8 cellular contexts compared by ENCODE assay signal in the genomic region with DNA sequence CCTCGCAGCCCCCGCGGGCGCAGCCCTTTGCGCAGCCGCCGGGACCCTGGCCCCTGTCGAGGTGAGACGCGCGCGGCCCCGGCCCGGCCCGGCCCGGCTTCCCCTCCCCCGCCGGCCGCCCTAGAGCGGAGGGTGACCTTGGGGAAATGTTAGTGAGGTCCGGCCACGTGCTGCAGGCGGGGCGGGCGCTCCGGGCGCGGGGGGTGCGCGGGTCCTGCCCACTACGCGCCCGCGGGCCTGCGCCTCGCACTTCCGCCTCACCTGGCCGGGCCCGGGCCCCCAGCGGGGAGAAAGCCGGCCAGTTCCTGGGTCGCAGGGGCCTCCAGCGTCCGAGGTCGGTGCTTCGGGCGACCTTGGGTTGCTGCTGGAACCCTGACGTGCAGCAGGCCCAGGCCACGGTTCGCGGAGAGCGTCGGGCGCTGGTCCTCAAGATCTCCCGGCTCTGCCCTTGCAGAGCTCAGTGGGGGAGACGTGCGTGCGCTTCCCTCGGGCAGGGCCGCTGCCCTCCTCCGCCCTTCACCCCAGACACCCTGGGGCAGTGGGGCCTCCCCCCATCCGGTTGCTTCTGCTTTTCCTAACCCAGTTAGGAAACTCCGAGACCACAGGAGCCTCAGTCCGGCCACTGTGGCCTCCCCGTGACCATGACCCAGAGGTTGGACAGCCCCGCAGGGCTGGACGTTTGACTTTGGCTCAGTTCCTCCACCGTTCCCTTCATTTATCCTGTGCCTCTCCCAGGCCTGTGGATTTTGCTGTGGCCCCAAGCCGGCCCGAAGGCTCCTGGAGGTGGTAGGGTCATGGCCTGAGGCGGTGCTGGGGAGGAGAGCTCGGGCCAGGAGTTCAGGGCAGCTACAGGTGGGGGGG. TPM values are rescaled to one million over a fixed set of nuclear protein-coding genes. Genes with fewer than 3 reads are reported as not detected.
DNase-seq lines count a peak whose midpoint lies in the region; ATAC-seq and FAIRE-seq lines count a peak whose summit lies in the region.

No MANE protein-coding gene starts in this region.

- H3K27me3 ChIP-seq in small intestine (ENCODE audit: control insufficient read depth in 2 of 2, insufficient read depth in 2 of 2, low read length in 2 of 2) = no peaks in the 10 kb centered on the region

- no peaks in the 10 kb centered on the region for H3K36me3 ChIP-seq in small intestine (ENCODE audit: control insufficient read depth in 2 of 2, insufficient read depth in 2 of 2, low read length in 2 of 2)

- H3K27ac ChIP-seq in angular gyrus (ENCODE audit: low read depth, low read length) = peak overlapping the region; percentile 96
- peak overlapping the region; percentile 88 to 91 for H3K27ac ChIP-seq in small intestine (ENCODE audit: low read depth in 1 of 2, low read length in 1 of 2)

- no peak for FAIRE-seq in small intestine (lab: Jason Lieb, UNC)

- H3K4me1 ChIP-seq in small intestine (ENCODE audit: control insufficient read depth in 2 of 2, insufficient read depth in 1 of 2, low read depth in 1 of 2, low read length in 1 of 2) = peaks cover 0 to 5% of the 10 kb centered on the region in 2 donors

- H3K9me3 ChIP-seq in iPS-18c (ENCODE audit: control insufficient read depth, insufficient read depth, low read length) (no peaks in the 10 kb centered on the region), small intestine (ENCODE audit: control insufficient read depth, low read depth) (no peaks in the 10 kb centered on the region)

- peak; percentile 58 for DNase-seq in NCI-H2227 (lab: John Stamatoyannopoulos, UW; ENCODE audit: unreplicated experiment)
- DNase-seq in NCI-H2227 treated with DMSO at 0.1 percent for 48 hours (lab: John Stamatoyannopoulos, UW) = no peak
- peak; percentile 18 for DNase-seq in NOMO-1 treated with dmso at 0.1 percent for 144 hours (lab: John Stamatoyannopoulos, UW; ENCODE audit: unreplicated experiment)
- peak; percentile 74 for DNase-seq in small intestine
- DNase-seq in NCI-H187 treated with DMSO at 0.1 percent for 48 hours (lab: John Stamatoyannopoulos, UW) = no peak

- ATAC-seq in HG02571 (IDR thresholded peaks at IDR 0.05; ENCODE audit: unreplicated experiment) = peak; percentile 33

- 3 to 5% (median 5%) methylated on average over 54 to 72 of the region's 72 CpGs for WGBS in small intestine, 3 donors

- H3K4me3 ChIP-seq in iPS-18c (ENCODE audit: insufficient read depth, low read depth, low read length) (peak overlapping the region; percentile 72), small intestine (ENCODE audit: low read depth in 1 of 2, low read length in 2 of 2) (peak overlapping the region; percentile 69 to 94)

RNA-seq across cellular contexts. Expression of gene MCRIP2, which starts 0.8 kb away (rescaled TPM):
- 100 to 1,000 TPM; 108 to 279 (median 224) TPM for polyA plus RNA-seq in small intestine

RNA-seq across cellular contexts. Expression of gene METTL26, which starts 6.3 kb away (rescaled TPM):
- polyA plus RNA-seq in small intestine = 100 to 1,000 TPM; 104 to 135 (median 122) TPM

RNA-seq across cellular contexts. Expression of gene WDR90, which starts 6.7 kb away (rescaled TPM):
- 10 to 100 TPM; 15.7 to 28.2 (median 23.0) TPM for polyA plus RNA-seq in small intestine

RNA-seq across cellular contexts. Expression of gene WFIKKN1, which starts 11.6 kb away (rescaled TPM):
- polyA plus RNA-seq in small intestine = 1 to 10 TPM in 2 of 3 donors, under 1 TPM in 1; 0.60 to 7.6 (median 5.7) TPM

RNA-seq across cellular contexts. Expression of gene RHOT2, which starts 25.5 kb away (rescaled TPM):
- polyA plus RNA-seq in small intestine = 100 to 1,000 TPM; 112 to 207 (median 206) TPM

Comparison
In these comparisons a context has a peak if more than half of its experiments do, and no peak if none do; other contexts are left out.
1. DNase-seq: peak in NCI-H2227 (single experiment), NOMO-1 treated with dmso at 0.1 percent for 144 hours (single experiment) and small intestine (single experiment); none in NCI-H2227 treated with DMSO at 0.1 percent for 48 hours (single experiment) and NCI-H187 treated with DMSO at 0.1 percent for 48 hours (single experiment).